10 cellular contexts compared by ENCODE assay signal in the genomic region with DNA sequence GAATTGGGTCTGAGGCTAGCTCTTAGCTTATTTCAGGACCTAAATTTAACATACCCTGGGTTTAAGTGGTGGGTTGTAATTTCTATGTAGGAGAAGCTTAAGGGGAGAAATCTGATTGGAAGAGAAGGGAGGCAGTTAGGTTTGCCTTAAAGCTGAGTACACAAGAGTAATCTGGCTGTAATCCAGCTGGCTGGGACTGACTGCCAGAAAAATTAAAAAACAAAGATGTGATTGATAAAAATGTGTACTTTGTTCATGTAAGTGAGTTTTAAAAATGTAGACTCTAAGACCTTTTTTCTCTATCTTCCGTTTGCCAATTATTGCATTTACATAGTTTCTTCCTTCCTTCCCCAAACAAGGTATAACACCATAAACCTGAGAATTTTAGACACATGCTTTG. TPM values are rescaled to one million over a fixed set of nuclear protein-coding genes. Genes with fewer than 3 reads are reported as not detected.
A peak's percentile ranks its signal among the peaks of the same experiment; 100 is the strongest.
DNase-seq lines count a peak whose midpoint lies in the region; ATAC-seq and TF ChIP-seq lines count a peak whose summit lies in the region.
"Had no signal": no experiment of that assay in that cellular context is flagged by ENCODE, and none has a peak within 500 bp of the region (broad histone marks: within the 10 kb centered on the region; RNA-seq: fewer than 3 reads in every experiment).

No MANE protein-coding gene starts in this region.

- no peak for TF ChIP-seq CTCF in left ventricle myocardium inferior (IDR thresholded peaks at IDR 0.05; ENCODE audit: borderline replicate concordance)

- H3K4me3 ChIP-seq in left ventricle myocardium inferior = peak overlapping the region; percentile 26
- H3K4me3 ChIP-seq: BLaER1 treated with 17β-estradiol and CSF1 and Interleukin-3, amounts not matched to agents 10 nM and 100 nM had no signal

- DNase-seq in COLO668 (lab: John Stamatoyannopoulos, UW; ENCODE audit: unreplicated experiment) = peak; percentile 10
- DNase-seq in NCI-H748 (lab: John Stamatoyannopoulos, UW; ENCODE audit: unreplicated experiment) = peak; percentile 75
- DNase-seq in left ventricle myocardium inferior = no peak
- DNase-seq in stimulated activated naive CD4-positive, alpha-beta T cell treated with Interleukin-2 at 50 U/mL for 16 hours (lab: John Stamatoyannopoulos, UW) = no peak
- DNase-seq in NCI-H226 = no peak
- DNase-seq: activated CD4-positive, alpha-beta T cell treated with anti-CD3 and anti-CD28 coated beads for 4 hours; NCI-H187; stimulated activated CD4-positive, alpha-beta T cell treated with anti-CD3 and anti-CD28 coated beads, Interleukin-2, amount 100 ng/mL, for 24 hours had no signal

- ATAC-seq in HG03342 (IDR thresholded peaks at IDR 0.05; ENCODE audit: unreplicated experiment) = no peak

- no peaks in the 10 kb centered on the region for H3K36me3 ChIP-seq in left ventricle myocardium inferior
- H3K36me3 ChIP-seq: BLaER1 treated with 17β-estradiol and CSF1 and Interleukin-3, amounts not matched to agents 10 nM and 100 nM had no signal

- intact Hi-C loops in left ventricle myocardium inferior (cut with micrococcal nuclease) = no loop called here

- H3K9me3 ChIP-seq in left ventricle myocardium inferior (replicated peaks) = no peaks in the 10 kb centered on the region
- H3K9me3 ChIP-seq: BLaER1 treated with 17β-estradiol and CSF1 and Interleukin-3, amounts not matched to agents 10 nM and 100 nM had no signal

- H3K27me3 ChIP-seq in left ventricle myocardium inferior (ENCODE audit: low read depth) = no peaks in the 10 kb centered on the region
- H3K27me3 ChIP-seq: BLaER1 treated with 17β-estradiol and CSF1 and Interleukin-3, amounts not matched to agents 10 nM and 100 nM had no signal

- H3K4me1 ChIP-seq in left ventricle myocardium inferior = peaks cover 34% of the 10 kb centered on the region

- peak overlapping the region; percentile 74 for H3K27ac ChIP-seq in left ventricle myocardium inferior (replicated peaks)
- H3K27ac ChIP-seq: BLaER1 treated with 17β-estradiol and CSF1 and Interleukin-3, amounts not matched to agents 10 nM and 100 nM had no signal

RNA-seq across cellular contexts. Expression of a gene that starts 17.4 kb away (rescaled TPM):
- total RNA-seq in left ventricle myocardium inferior = not detected

RNA-seq across cellular contexts. Expression of a gene that starts 19.9 kb away (rescaled TPM):
- total RNA-seq in left ventricle myocardium inferior = 24.2 TPM

RNA-seq across cellular contexts. Expression of a gene that starts 22.4 kb away (rescaled TPM):
- 30.2 TPM for total RNA-seq in left ventricle myocardium inferior

RNA-seq across cellular contexts. Expression of a gene that starts 22.5 kb away (rescaled TPM):
- total RNA-seq in left ventricle myocardium inferior = 75.0 TPM

RNA-seq across cellular contexts. Expression of a gene that starts 39.1 kb away (rescaled TPM):
- 20.6 TPM for total RNA-seq in left ventricle myocardium inferior

Comparison
In these comparisons a context has a peak if more than half of its experiments do, and no peak if none do; other contexts are left out.
1. DNase-seq: peak in COLO668 (single experiment) and NCI-H748 (single experiment); none in left ventricle myocardium inferior (single experiment), stimulated activated naive CD4-positive, alpha-beta T cell treated with Interleukin-2 at 50 U/mL for 16 hours (single experiment) and NCI-H226 (single experiment).